Comparison of ENCODE assay signal across 21 cellular contexts in genomic region chr2:98498703-98499445, GRCh38. TPM values are rescaled to one million over a fixed set of nuclear protein-coding genes. Genes with fewer than 3 reads are reported as not detected.
DNase-seq lines count a peak whose midpoint lies in the region; ATAC-seq and TF ChIP-seq lines count a peak whose summit lies in the region.
"Had no signal": no experiment of that assay in that cellular context is flagged by ENCODE, and none has a peak within 500 bp of the region (broad histone marks: within the 10 kb centered on the region; RNA-seq: fewer than 3 reads in every experiment).

No MANE protein-coding gene starts in this region.

- peaks cover 10 to 27% of the 10 kb centered on the region in 2 experiments for H3K9me3 ChIP-seq in CD4-positive, CD25-positive, alpha-beta regulatory T cell (ENCODE audit: control insufficient read depth in 2 of 2, low read length in 2 of 2)
- H3K9me3 ChIP-seq: neutrophil had no signal

- no peak for DNase-seq in CD4-positive, CD25-positive, alpha-beta regulatory T cell
- DNase-seq in M059J (ENCODE audit: low read depth) (peak; percentile 55), coronary artery (ENCODE audit: low spot score) (peak; percentile 21), mesothelial cell of epicardium (ENCODE audit: low spot score in 2 of 2, unreplicated experiment in 2 of 2) (no peak), KG1 (lab: John Stamatoyannopoulos, UW) (no peak), cerebellar nuclear complex (lab: John Stamatoyannopoulos, UW) (no peak)
- DNase-seq: activated CD4-positive, alpha-beta T cell treated with anti-CD3 and anti-CD28 coated beads for 1 hour; activated CD8-positive, alpha-beta memory T cell treated with anti-CD3 and anti-CD28 coated beads, Interleukin-2, amount 10 ng/mL, durations not matched to agents 7 days and 5 days; activated effector memory CD4-positive, alpha-beta T cell treated with anti-CD3 and anti-CD28 coated beads, Interleukin-2, amount 50 U/mL, for 16 hours; aorta; kidney; MV-4-11; NCI-H2029 treated with DMSO at 0.1 percent for 48 hours; NCI-H526; OCI-M1 had no signal

- H3K27ac Mint-ChIP-seq in CD4-positive, CD25-positive, alpha-beta regulatory T cell: peak overlapping the region; percentile 62 to 81 (median 71)
- peak overlapping the region; percentile 80 for H3K27ac Mint-ChIP-seq in mesothelial cell of epicardium
- H3K27ac Mint-ChIP-seq: T-helper 2 cell treated with Interferon-gamma antibody and Interleukin-4, amounts not matched to agents 5 μg/mL and 100 μg/mL, for 36 hours had no signal

- TF ChIP-seq CTCF in coronary artery (IDR thresholded peaks at IDR 0.05): no peak
- no peak for TF ChIP-seq CTCF in mesothelial cell of epicardium (IDR thresholded peaks at IDR 0.05; ENCODE audit: unreplicated experiment)

- H3K4me1 Mint-ChIP-seq in CD4-positive, CD25-positive, alpha-beta regulatory T cell: peaks cover 34 to 78% (median 54%) of the 10 kb centered on the region in 4 donors
- H3K4me1 Mint-ChIP-seq in mesothelial cell of epicardium: peaks cover 15% of the 10 kb centered on the region

- H3K27me3 Mint-ChIP-seq in CD4-positive, CD25-positive, alpha-beta regulatory T cell: no peaks in the 10 kb centered on the region
- no peaks in the 10 kb centered on the region for H3K27me3 Mint-ChIP-seq in mesothelial cell of epicardium (ENCODE audit: low read depth)
- H3K27me3 Mint-ChIP-seq: activated CD8-positive, alpha-beta memory T cell treated with anti-CD3 and anti-CD28 coated beads, Interleukin-2, amount 10 ng/mL, durations not matched to agents 7 days and 5 days had no signal

- no peaks in the 10 kb centered on the region for H3K27me3 ChIP-seq in CD4-positive, CD25-positive, alpha-beta regulatory T cell (ENCODE audit: control insufficient read depth, insufficient read depth, low read length)
- H3K27me3 ChIP-seq: dorsolateral prefrontal cortex, neutrophil, SJSA1 had no signal

- H3K36me3 ChIP-seq in CD4-positive, CD25-positive, alpha-beta regulatory T cell (ENCODE audit: control insufficient read depth, insufficient read depth, low read length): peaks cover 39% of the 10 kb centered on the region
- H3K36me3 ChIP-seq: SJSA1 had no signal

- H3K36me3 Mint-ChIP-seq in CD4-positive, CD25-positive, alpha-beta regulatory T cell: peaks cover 57% of the 10 kb centered on the region
- H3K36me3 Mint-ChIP-seq in mesothelial cell of epicardium: peaks cover 21% of the 10 kb centered on the region

- no peak overlapping the region for H3K4me3 ChIP-seq in CD4-positive, CD25-positive, alpha-beta regulatory T cell (ENCODE audit: low read depth, low read length)
- no peak overlapping the region for H3K4me3 ChIP-seq in coronary artery
- H3K4me3 ChIP-seq: dorsolateral prefrontal cortex, SJSA1 had no signal

- peaks cover 21% of the 10 kb centered on the region for H3K4me1 ChIP-seq in CD4-positive, CD25-positive, alpha-beta regulatory T cell (ENCODE audit: control insufficient read depth, insufficient read depth, low read length, poor library complexity, severe bottlenecking)

- ATAC-seq in CD4-positive, CD25-positive, alpha-beta regulatory T cell (ENCODE audit: low read depth in 2 of 2): no peak
- ATAC-seq in HG02840 (IDR thresholded peaks at IDR 0.05; ENCODE audit: low FRiP score, unreplicated experiment): no peak
- no peak for ATAC-seq in HG03565 (IDR thresholded peaks at IDR 0.05; ENCODE audit: unreplicated experiment)
- ATAC-seq: activated CD8-positive, alpha-beta memory T cell treated with anti-CD3 and anti-CD28 coated beads, Interleukin-2, amount 10 ng/mL, durations not matched to agents 7 days and 5 days had no signal

- no peak overlapping the region for H3K4me3 Mint-ChIP-seq in CD4-positive, CD25-positive, alpha-beta regulatory T cell
- H3K4me3 Mint-ChIP-seq in mesothelial cell of epicardium: no peak overlapping the region
- H3K4me3 Mint-ChIP-seq: activated CD8-positive, alpha-beta memory T cell treated with anti-CD3 and anti-CD28 coated beads, Interleukin-2, amount 10 ng/mL, durations not matched to agents 7 days and 5 days; T-helper 2 cell treated with Interferon-gamma antibody and Interleukin-4, amounts not matched to agents 5 μg/mL and 100 μg/mL, for 36 hours had no signal

- H3K27ac ChIP-seq in CD4-positive, CD25-positive, alpha-beta regulatory T cell (ENCODE audit: insufficient read depth, low read length, poor library complexity, severe bottlenecking): no peak overlapping the region
- peak overlapping the region in 1 of 2 donors; percentile 43 for H3K27ac ChIP-seq in coronary artery
- H3K27ac ChIP-seq: neutrophil, SJSA1 had no signal

- H3K9me3 Mint-ChIP-seq in CD4-positive, CD25-positive, alpha-beta regulatory T cell: peaks cover 0 to 16% (median 8%) of the 10 kb centered on the region in 7 donors
- peaks cover 36% of the 10 kb centered on the region for H3K9me3 Mint-ChIP-seq in mesothelial cell of epicardium

RNA-seq across cellular contexts. Expression of gene INPP4A, which starts 54.2 kb away (rescaled TPM):
- total RNA-seq in CD4-positive, CD25-positive, alpha-beta regulatory T cell: 106 TPM
- 10 to 100 TPM; 27.9 to 36.3 (median 30.7) TPM for polyA plus RNA-seq in CD4-positive, CD25-positive, alpha-beta regulatory T cell
- total RNA-seq in M059J (2014; rRNA removed; shearing (Covaris generic)): 10.2 and 14.3 TPM in 2 replicates
- total RNA-seq in mesothelial cell of epicardium: 37.3 to 40.7 TPM (median 37.3 TPM) in 3 replicates

Comparison
In these comparisons a context has a peak if more than half of its experiments do, and no peak if none do; other contexts are left out.
1. DNase-seq: peak in M059J (single experiment) and coronary artery (single experiment); none in CD4-positive, CD25-positive, alpha-beta regulatory T cell (0 of 3), mesothelial cell of epicardium (0 of 2), KG1 (single experiment) and cerebellar nuclear complex (0 of 2).